ENCODE assay signal across 27 cellular contexts in genomic region chr21:28298251-28298672, GRCh38.
A peak's percentile ranks its signal among the peaks of the same experiment; 100 is the strongest.
DNase-seq lines count a peak whose midpoint lies in the region; ATAC-seq, FAIRE-seq and TF ChIP-seq lines count a peak whose summit lies in the region.
"Had no signal": no experiment of that assay in that cellular context is flagged by ENCODE, and none has a peak within 500 bp of the region (broad histone marks: within the 10 kb centered on the region; RNA-seq: fewer than 3 reads in every experiment).

No MANE protein-coding gene starts in this region.

- H3K79me2 ChIP-seq in astrocyte (ENCODE audit: insufficient read depth, low read length), result no peaks in the 10 kb centered on the region
- H3K79me2 ChIP-seq: hepatocyte had no signal

- no peak overlapping the region for H3K4me3 ChIP-seq in astrocyte (ENCODE audit: insufficient read depth, low read depth, low read length)
- no peak overlapping the region for H3K4me3 ChIP-seq in fibroblast of mammary gland (ENCODE audit: control insufficient read depth, low read depth, low read length)
- H3K4me3 ChIP-seq in subcutaneous abdominal adipose tissue (ENCODE audit: low read depth in 1 of 5, low read length in 5 of 5), result no peak overlapping the region
- no peak overlapping the region for H3K4me3 ChIP-seq in dorsolateral prefrontal cortex
- H3K4me3 ChIP-seq: ascending aorta, colonic mucosa, hepatocyte, mucosa of descending colon, uterus had no signal

- no peaks in the 10 kb centered on the region for H3K4me1 Mint-ChIP-seq in astrocyte (ENCODE audit: low read depth, unreplicated experiment)
- H3K4me1 Mint-ChIP-seq in activated CD8-positive, alpha-beta T cell treated with anti-CD3 and anti-CD28 coated beads for 36 hours (ENCODE audit: low read depth), result no peaks in the 10 kb centered on the region
- H3K4me1 Mint-ChIP-seq: activated naive CD4-positive, alpha-beta T cell treated with anti-CD3 and anti-CD28 coated beads, Interleukin-2, amount 10 ng/mL, durations not matched to agents 7 days and 5 days; immature natural killer cell had no signal

- DNase-seq in HCEC 1CT (peak; percentile 45), astrocyte (ENCODE audit: low read depth) (peak; percentile 72), fibroblast of mammary gland (ENCODE audit: low read depth) (peak; percentile 65), dorsolateral prefrontal cortex (no peak), D721Med (ENCODE audit: insufficient read length, low spot score) (no peak)
- no peak for DNase-seq in activated CD8-positive, alpha-beta T cell treated with anti-CD3 and anti-CD28 coated beads for 36 hours
- DNase-seq: activated CD4-positive, alpha-beta T cell treated with anti-CD3 and anti-CD28 coated beads for 4 hours; activated naive CD4-positive, alpha-beta T cell treated with anti-CD3 and anti-CD28 coated beads, Interleukin-2, amount 10 ng/mL, durations not matched to agents 7 days and 5 days; activated T-cell treated with anti-CD3 and anti-CD28 coated beads, Interleukin-2, amount 50 U/mL, for 72 hours; AML-193; CD8-positive, alpha-beta T cell; colonic mucosa; DMS153; foreskin melanocyte; GF-D8; H9; immature natural killer cell; left ventricle myocardium superior; MM.1S; mucosa of descending colon; NCI-H1694 treated with DMSO at 0.1 percent for 48 hours; NCI-H774; SHP77; uterus had no signal

- H3K36me3 ChIP-seq in astrocyte (ENCODE audit: insufficient read depth, low read length) (no peaks in the 10 kb centered on the region), subcutaneous abdominal adipose tissue (ENCODE audit: control insufficient read depth in 5 of 5, insufficient read depth in 5 of 5, low read length in 5 of 5) (no peaks in the 10 kb centered on the region)
- H3K36me3 ChIP-seq: ascending aorta, colonic mucosa, uterus had no signal

- no peaks in the 10 kb centered on the region for H3K4me1 ChIP-seq in astrocyte (ENCODE audit: insufficient read depth, low read length)
- H3K4me1 ChIP-seq in subcutaneous abdominal adipose tissue (ENCODE audit: control insufficient read depth in 5 of 5, insufficient read depth in 5 of 5, low read length in 5 of 5), result peaks cover 0 to 10% (median 6%) of the 10 kb centered on the region in 5 donors
- H3K4me1 ChIP-seq: ascending aorta, colonic mucosa, uterus had no signal

- FAIRE-seq in astrocyte (lab: Jason Lieb, UNC) (no peak), D721Med (lab: Jason Lieb, UNC) (no peak)

- no peak overlapping the region for H3K4me3 Mint-ChIP-seq in astrocyte (ENCODE audit: unreplicated experiment)
- H3K4me3 Mint-ChIP-seq in activated CD8-positive, alpha-beta T cell treated with anti-CD3 and anti-CD28 coated beads for 36 hours, result no peak overlapping the region
- H3K4me3 Mint-ChIP-seq: activated naive CD4-positive, alpha-beta T cell treated with anti-CD3 and anti-CD28 coated beads, Interleukin-2, amount 10 ng/mL, durations not matched to agents 7 days and 5 days; activated T-cell treated with anti-CD3 and anti-CD28 coated beads, Interleukin-2, amount 50 U/mL, for 72 hours; CD8-positive, alpha-beta T cell; H9; immature natural killer cell had no signal

- H4K20me1 ChIP-seq in astrocyte (ENCODE audit: insufficient read depth, low read length), result no peaks in the 10 kb centered on the region

- POLR2A ChIA-PET in activated CD8-positive, alpha-beta T cell treated with anti-CD3 and anti-CD28 coated beads for 36 hours (lab: Charles Lee), result no interaction called here

- H2AFZ ChIP-seq in astrocyte (ENCODE audit: low read depth, low read length), result no peak overlapping the region
- H2AFZ ChIP-seq: hepatocyte had no signal

- CTCF ChIA-PET in activated CD8-positive, alpha-beta T cell treated with anti-CD3 and anti-CD28 coated beads for 36 hours (lab: Charles Lee), result no interaction called here

- no peaks in the 10 kb centered on the region for H3K9me3 Mint-ChIP-seq in astrocyte (ENCODE audit: unreplicated experiment)
- no peaks in the 10 kb centered on the region for H3K9me3 Mint-ChIP-seq in activated CD8-positive, alpha-beta T cell treated with anti-CD3 and anti-CD28 coated beads for 36 hours
- H3K9me3 Mint-ChIP-seq: activated naive CD4-positive, alpha-beta T cell treated with anti-CD3 and anti-CD28 coated beads, Interleukin-2, amount 10 ng/mL, durations not matched to agents 7 days and 5 days; CD8-positive, alpha-beta T cell had no signal

- no peak overlapping the region for H3K27ac Mint-ChIP-seq in astrocyte (ENCODE audit: unreplicated experiment)
- no peak overlapping the region for H3K27ac Mint-ChIP-seq in activated CD8-positive, alpha-beta T cell treated with anti-CD3 and anti-CD28 coated beads for 36 hours
- H3K27ac Mint-ChIP-seq: activated naive CD4-positive, alpha-beta T cell treated with anti-CD3 and anti-CD28 coated beads, Interleukin-2, amount 10 ng/mL, durations not matched to agents 7 days and 5 days; activated T-cell treated with anti-CD3 and anti-CD28 coated beads, Interleukin-2, amount 50 U/mL, for 72 hours; CD8-positive, alpha-beta T cell; H9; immature natural killer cell had no signal

- no peaks in the 10 kb centered on the region for H3K36me3 Mint-ChIP-seq in astrocyte (ENCODE audit: low read depth, unreplicated experiment)
- H3K36me3 Mint-ChIP-seq in activated CD8-positive, alpha-beta T cell treated with anti-CD3 and anti-CD28 coated beads for 36 hours (ENCODE audit: low read depth), result no peaks in the 10 kb centered on the region
- H3K36me3 Mint-ChIP-seq: activated naive CD4-positive, alpha-beta T cell treated with anti-CD3 and anti-CD28 coated beads, Interleukin-2, amount 10 ng/mL, durations not matched to agents 7 days and 5 days; CD8-positive, alpha-beta T cell; immature natural killer cell had no signal

- TF ChIP-seq CTCF in astrocyte (IDR thresholded peaks at IDR 0.05; ENCODE audit: insufficient read depth, low read depth, low read length) (no peak), fibroblast of mammary gland (conservative IDR thresholded peaks at IDR 0.05; ENCODE audit: control insufficient read depth, insufficient read depth, low read depth, low read length) (no peak), dorsolateral prefrontal cortex (IDR thresholded peaks at IDR 0.05 in 54 of 56, conservative IDR thresholded peaks at IDR 0.05 in 2 of 56; ENCODE audit: low read depth in 1 of 56, partially characterized antibody in 56 of 56) (no peak), D721Med (IDR thresholded peaks at IDR 0.05; ENCODE audit: insufficient read depth, missing control alignments) (no peak)
- no peak for TF ChIP-seq CTCF in activated CD8-positive, alpha-beta T cell treated with anti-CD3 and anti-CD28 coated beads for 36 hours (IDR thresholded peaks at IDR 0.05)

- H3K27me3 Mint-ChIP-seq in astrocyte (ENCODE audit: low read depth, unreplicated experiment), result no peaks in the 10 kb centered on the region
- H3K27me3 Mint-ChIP-seq in activated CD8-positive, alpha-beta T cell treated with anti-CD3 and anti-CD28 coated beads for 36 hours, result no peaks in the 10 kb centered on the region
- H3K27me3 Mint-ChIP-seq: activated naive CD4-positive, alpha-beta T cell treated with anti-CD3 and anti-CD28 coated beads, Interleukin-2, amount 10 ng/mL, durations not matched to agents 7 days and 5 days had no signal

- H3K9me3 ChIP-seq in astrocyte (ENCODE audit: insufficient read depth, low read depth, low read length) (peaks cover 3% of the 10 kb centered on the region), subcutaneous abdominal adipose tissue (ENCODE audit: control insufficient read depth in 5 of 5, low read length in 5 of 5) (peaks cover 0 to 4% (median 0%) of the 10 kb centered on the region in 5 donors)
- H3K9me3 ChIP-seq: ascending aorta, colonic mucosa, mucosa of descending colon, uterus had no signal

- ATAC-seq in activated CD8-positive, alpha-beta T cell treated with anti-CD3 and anti-CD28 coated beads for 36 hours, result no peak
- ATAC-seq: activated T-cell treated with anti-CD3 and anti-CD28 coated beads, Interleukin-2, amount 50 U/mL, for 72 hours; CD8-positive, alpha-beta T cell; left ventricle myocardium superior; mucosa of descending colon had no signal

- intact Hi-C loops in dorsolateral prefrontal cortex (cut with DNase I), result no loop called here
- intact Hi-C loops in activated CD8-positive, alpha-beta T cell treated with anti-CD3 and anti-CD28 coated beads for 36 hours (cut with micrococcal nuclease), result no loop called here

- no peaks in the 10 kb centered on the region for H3K27me3 ChIP-seq in astrocyte (ENCODE audit: insufficient read depth, low read length)
- H3K27me3 ChIP-seq in subcutaneous abdominal adipose tissue (ENCODE audit: control insufficient read depth in 5 of 5, insufficient read depth in 4 of 5, low read length in 5 of 5), result no peaks in the 10 kb centered on the region
- no peaks in the 10 kb centered on the region for H3K27me3 ChIP-seq in dorsolateral prefrontal cortex
- H3K27me3 ChIP-seq: ascending aorta, colonic mucosa, hepatocyte, uterus had no signal

- H3K9ac ChIP-seq in astrocyte (ENCODE audit: low read length) (no peak overlapping the region), subcutaneous abdominal adipose tissue (ENCODE audit: low read length in 5 of 5) (no peak overlapping the region)

- no peak overlapping the region for H3K27ac ChIP-seq in astrocyte (ENCODE audit: low read depth, low read length)
- H3K27ac ChIP-seq in subcutaneous abdominal adipose tissue (ENCODE audit: low read depth, low read length), result peak overlapping the region; percentile 20
- H3K27ac ChIP-seq in dorsolateral prefrontal cortex, result no peak overlapping the region
- H3K27ac ChIP-seq: ascending aorta, colonic mucosa, hepatocyte, uterus had no signal

- H3K4me2 ChIP-seq in astrocyte (ENCODE audit: low read length), result no peak overlapping the region
- H3K4me2 ChIP-seq: hepatocyte had no signal

Comparison
In these comparisons a context has a peak if more than half of its experiments do, and no peak if none do; other contexts are left out.
1. DNase-seq: peak in HCEC 1CT (single experiment), astrocyte (single experiment) and fibroblast of mammary gland (single experiment); none in dorsolateral prefrontal cortex (0 of 10), activated CD8-positive, alpha-beta T cell treated with anti-CD3 and anti-CD28 coated beads for 36 hours (single experiment) and D721Med (single experiment).